ENCODE assay signal across 9 cellular contexts in genomic region chr1:90725341-90725960, GRCh38. TPM values are rescaled to one million over a fixed set of nuclear protein-coding genes. Genes with fewer than 3 reads are reported as not detected.
DNase-seq lines count a peak whose midpoint lies in the region; ATAC-seq and TF ChIP-seq lines count a peak whose summit lies in the region.
"Had no signal": no experiment of that assay in that cellular context is flagged by ENCODE, and none has a peak within 500 bp of the region (broad histone marks: within the 10 kb centered on the region; RNA-seq: fewer than 3 reads in every experiment).

No MANE protein-coding gene starts in this region.

- H3K4me2 ChIP-seq in mammary epithelial cell (ENCODE audit: insufficient read depth, low read depth, low read length): peak overlapping the region; percentile 81

- peaks cover 71% of the 10 kb centered on the region for H3K27me3 ChIP-seq in mammary epithelial cell (ENCODE audit: insufficient read depth, low read length)

- 3% methylated on average over 31 of the region's 41 CpGs for WGBS in mammary epithelial cell (ENCODE audit: low coverage, missing lambda C conversion rate)

- peaks cover 19% of the 10 kb centered on the region for H3K9me3 Mint-ChIP-seq in activated naive CD4-positive, alpha-beta T cell treated with anti-CD3 and anti-CD28 coated beads, Interleukin-2, amount 50 U/mL, for 24 hours
- H3K9me3 Mint-ChIP-seq in activated naive CD4-positive, alpha-beta T cell treated with anti-CD3 and anti-CD28 coated beads, Interleukin-2, amount 50 U/mL, for 72 hours: peaks cover 3 to 7% of the 10 kb centered on the region in 2 donors
- peaks cover 4% of the 10 kb centered on the region for H3K9me3 Mint-ChIP-seq in type B pancreatic cell

- peaks cover 11% of the 10 kb centered on the region for H3K4me1 ChIP-seq in mammary epithelial cell (ENCODE audit: insufficient read depth, low read length)

- peak overlapping the region; percentile 22 to 28 (median 22) for H3K4me3 ChIP-seq in mammary epithelial cell (replicated peaks in 1 of 3; ENCODE audit: insufficient read depth in 1 of 3, low read depth in 2 of 3, low read length in 3 of 3)

- intact Hi-C loops in mammary epithelial cell (cut with micrococcal nuclease): no loop called here

- in situ Hi-C loops in mammary epithelial cell (cut with MboI; ENCODE audit: low sequenced_read_pairs in 2 of 2): no loop called here

- CTCF ChIA-PET in mammary epithelial cell (lab: Charles Lee; ENCODE audit: low non-redundant PET): no interaction called here

- peaks cover 54% of the 10 kb centered on the region for H3K4me1 Mint-ChIP-seq in activated naive CD4-positive, alpha-beta T cell treated with anti-CD3 and anti-CD28 coated beads, Interleukin-2, amount 50 U/mL, for 24 hours
- peaks cover 27% of the 10 kb centered on the region for H3K4me1 Mint-ChIP-seq in type B pancreatic cell (ENCODE audit: unreplicated experiment)

- no peaks in the 10 kb centered on the region for H3K79me2 ChIP-seq in mammary epithelial cell (ENCODE audit: insufficient read depth, low read length)

- dilution Hi-C loops in mammary epithelial cell (cut with HindIII; ENCODE audit: low sequenced_read_pairs): no loop called here

- no peaks in the 10 kb centered on the region for H4K20me1 ChIP-seq in mammary epithelial cell (ENCODE audit: insufficient read depth, low read length)

- peak overlapping the region; percentile 63 for H2AFZ ChIP-seq in mammary epithelial cell (ENCODE audit: low read depth, low read length)

- DNase-seq in activated naive CD4-positive, alpha-beta T cell treated with anti-CD3 and anti-CD28 coated beads, Interleukin-2, amount 50 U/mL, for 72 hours (ENCODE audit: low spot score in 2 of 2): no peak
- DNase-seq in mammary epithelial cell (no peak), midbrain (lab: John Stamatoyannopoulos, UW) (peak; percentile 26), type B pancreatic cell (ENCODE audit: extremely low spot score, unreplicated experiment) (no peak), DMS79 (lab: John Stamatoyannopoulos, UW) (no peak)
- DNase-seq in stimulated activated CD4-positive, alpha-beta T cell treated with anti-CD3 and anti-CD28 coated beads, Interleukin-2, amount 100 ng/mL, for 48 hours: no peak
- DNase-seq: OCI-M1 had no signal

- no TSS peak for BruUV-seq in mammary epithelial cell (replicated peaks; lab: Mats Ljungman, UMichigan)

- H3K9me3 ChIP-seq in mammary epithelial cell (replicated peaks; ENCODE audit: insufficient read depth, low read length): peaks cover 19% of the 10 kb centered on the region

- no peak overlapping the region for H3K9ac ChIP-seq in mammary epithelial cell (ENCODE audit: insufficient read depth, low read length)

- H3K4me3 Mint-ChIP-seq in activated naive CD4-positive, alpha-beta T cell treated with anti-CD3 and anti-CD28 coated beads, Interleukin-2, amount 50 U/mL, for 24 hours: peak overlapping the region; percentile 60
- peak overlapping the region; percentile 83 for H3K4me3 Mint-ChIP-seq in type B pancreatic cell

- H3K27ac Mint-ChIP-seq in activated naive CD4-positive, alpha-beta T cell treated with anti-CD3 and anti-CD28 coated beads, Interleukin-2, amount 50 U/mL, for 24 hours: peak overlapping the region; percentile 85
- H3K27ac Mint-ChIP-seq in activated naive CD4-positive, alpha-beta T cell treated with anti-CD3 and anti-CD28 coated beads, Interleukin-2, amount 50 U/mL, for 72 hours: peak overlapping the region in 1 of 2 donors; percentile 97
- H3K27ac Mint-ChIP-seq in type B pancreatic cell: peak overlapping the region; percentile 8

- peaks cover 23% of the 10 kb centered on the region for H3K36me3 Mint-ChIP-seq in activated naive CD4-positive, alpha-beta T cell treated with anti-CD3 and anti-CD28 coated beads, Interleukin-2, amount 50 U/mL, for 24 hours
- H3K36me3 Mint-ChIP-seq in activated naive CD4-positive, alpha-beta T cell treated with anti-CD3 and anti-CD28 coated beads, Interleukin-2, amount 50 U/mL, for 72 hours: peaks cover 35 to 79% of the 10 kb centered on the region in 2 donors
- peaks cover 3% of the 10 kb centered on the region for H3K36me3 Mint-ChIP-seq in type B pancreatic cell

- no peaks in the 10 kb centered on the region for H3K36me3 ChIP-seq in mammary epithelial cell (ENCODE audit: insufficient read depth, low read length)

- no peak overlapping the region for H3K27ac ChIP-seq in mammary epithelial cell (ENCODE audit: insufficient read depth, low read depth, low read length)

- peaks cover 77% of the 10 kb centered on the region for H3K27me3 Mint-ChIP-seq in activated naive CD4-positive, alpha-beta T cell treated with anti-CD3 and anti-CD28 coated beads, Interleukin-2, amount 50 U/mL, for 24 hours
- peaks cover 99% of the 10 kb centered on the region for H3K27me3 Mint-ChIP-seq in type B pancreatic cell

- no peak for TF ChIP-seq CTCF in mammary epithelial cell (conservative IDR thresholded peaks at IDR 0.05 in 1 of 2, IDR thresholded peaks at IDR 0.05 in 1 of 2; ENCODE audit: extremely low read depth in 1 of 2, insufficient read depth in 1 of 2, low read depth in 1 of 2, low read length in 2 of 2)
- TF ChIP-seq CTCF in type B pancreatic cell (conservative IDR thresholded peaks at IDR 0.05): peak; percentile 19

- ATAC-seq in activated naive CD4-positive, alpha-beta T cell treated with anti-CD3 and anti-CD28 coated beads, Interleukin-2, amount 50 U/mL, for 72 hours: no peak
- no peak for ATAC-seq in HG02938 (IDR thresholded peaks at IDR 0.05; ENCODE audit: unreplicated experiment)

RNA-seq across cellular contexts. Expression of gene BARHL2, which starts 8.3 kb away (rescaled TPM):
- total RNA-seq in activated naive CD4-positive, alpha-beta T cell treated with anti-CD3 and anti-CD28 coated beads, Interleukin-2, amount 50 U/mL, for 72 hours: not detected
- not detected for total RNA-seq in mammary epithelial cell
- not detected for polyA plus RNA-seq in mammary epithelial cell
- polyA minus RNA-seq in mammary epithelial cell: not detected
- total RNA-seq in type B pancreatic cell (ENCODE audit: low replicate concordance): 14.8 TPM in 1 of 2 replicates, not detected in the other
